ENCODE assay signal across 19 cellular contexts in genomic region chr13:73062368-73062767, GRCh38. TPM values are rescaled to one million over a fixed set of nuclear protein-coding genes. Genes with fewer than 3 reads are reported as not detected.
A peak's percentile ranks its signal among the peaks of the same experiment; 100 is the strongest.
DNase-seq lines count a peak whose midpoint lies in the region; ATAC-seq, FAIRE-seq and TF ChIP-seq lines count a peak whose summit lies in the region.
"Had no signal": no experiment of that assay in that cellular context is flagged by ENCODE, and none has a peak within 500 bp of the region (broad histone marks: within the 10 kb centered on the region; RNA-seq: fewer than 3 reads in every experiment).

No MANE protein-coding gene starts in this region.

- peak overlapping the region; percentile 27 for H2AFZ ChIP-seq in mesenchymal stem cell (ENCODE audit: low read depth, low read length)

- no peak overlapping the region for H2BK120ac ChIP-seq in mesenchymal stem cell (ENCODE audit: low read depth, low read length)

- H3K4me2 ChIP-seq in mesenchymal stem cell (ENCODE audit: low read length, poor library complexity, severe bottlenecking), result no peak overlapping the region

- H3K4ac ChIP-seq in mesenchymal stem cell (ENCODE audit: low read depth in 1 of 2, low read length in 2 of 2), result peak overlapping the region in 1 of 2 experiments; percentile 30

- ATAC-seq in GM18498 (IDR thresholded peaks at IDR 0.05; ENCODE audit: unreplicated experiment), result no peak
- ATAC-seq: body of pancreas, GM12878, sciatic nerve had no signal

- no peaks in the 10 kb centered on the region for H3K27me3 ChIP-seq in bronchial epithelial cell (ENCODE audit: control insufficient read depth, insufficient read depth, low read length)
- peaks cover 0 to 9% of the 10 kb centered on the region in 2 experiments for H3K27me3 ChIP-seq in mesenchymal stem cell (ENCODE audit: control insufficient read depth in 1 of 2, insufficient read depth in 1 of 2, low read length in 2 of 2)
- H3K27me3 ChIP-seq in small intestine (ENCODE audit: control insufficient read depth in 2 of 2, insufficient read depth in 2 of 2, low read length in 2 of 2), result no peaks in the 10 kb centered on the region
- H3K27me3 ChIP-seq in brain microvascular endothelial cell (replicated peaks), result no peaks in the 10 kb centered on the region
- H3K27me3 ChIP-seq: body of pancreas had no signal

- no peak overlapping the region for H2AK5ac ChIP-seq in mesenchymal stem cell (ENCODE audit: low read length, severe bottlenecking)

- peak overlapping the region; percentile 61 for H4K8ac ChIP-seq in mesenchymal stem cell (ENCODE audit: low read length)

- WGBS in mesenchymal stem cell, result over 99% methylated on average over 6 of the region's 6 CpGs
- 26 to 66% (median 43%) methylated on average over 6 of the region's 6 CpGs for WGBS in small intestine, 3 donors

- peaks cover 14% of the 10 kb centered on the region for H3K36me3 ChIP-seq in bronchial epithelial cell (ENCODE audit: control insufficient read depth, insufficient read depth, low read length)
- peaks cover 0 to 8% of the 10 kb centered on the region in 2 experiments for H3K36me3 ChIP-seq in mesenchymal stem cell (ENCODE audit: control insufficient read depth in 1 of 2, insufficient read depth in 2 of 2, low read depth in 1 of 2, low read length in 2 of 2)
- H3K36me3 ChIP-seq in small intestine (ENCODE audit: control insufficient read depth in 2 of 2, insufficient read depth in 2 of 2, low read length in 2 of 2), result peaks cover 2 to 14% of the 10 kb centered on the region in 2 donors
- no peaks in the 10 kb centered on the region for H3K36me3 ChIP-seq in brain microvascular endothelial cell (replicated peaks)

- DNase-seq in ELF-1 (ENCODE audit: low read depth, low spot score) (peak; percentile 14), bronchial epithelial cell (ENCODE audit: low read depth) (no peak), mesenchymal stem cell (no peak), small intestine (peak; percentile 43), putamen (ENCODE audit: low spot score) (no peak), brain microvascular endothelial cell (no peak), KG1 (lab: John Stamatoyannopoulos, UW) (no peak)
- DNase-seq: ACHN; activated CD4-positive, alpha-beta T cell treated with anti-CD3 and anti-CD28 coated beads, Interleukin-2, amount 50 U/mL, for 1 hour; activated T-cell treated with anti-CD3 and anti-CD28 coated beads for 4 hours; body of pancreas; CD8-positive, alpha-beta memory T cell; NCI-H2171 treated with DMSO at 0.1 percent for 48 hours; stimulated activated CD4-positive, alpha-beta T cell treated with anti-CD3 and anti-CD28 coated beads, Interleukin-4, amount 100 ng/mL, for 1 hour; stimulated activated CD8-positive, alpha-beta memory T cell treated with anti-CD3 and anti-CD28 coated beads, Interleukin-4, amount 100 ng/mL, for 48 hours had no signal

- no peak for TF ChIP-seq CTCF in bronchial epithelial cell (IDR thresholded peaks at IDR 0.05; ENCODE audit: insufficient read depth, low read length, severe bottlenecking)
- TF ChIP-seq CTCF in brain microvascular endothelial cell (IDR thresholded peaks at IDR 0.05; ENCODE audit: low read depth, low read length, missing control alignments), result no peak

- H3K4me1 ChIP-seq in mesenchymal stem cell (ENCODE audit: control insufficient read depth, insufficient read depth, low read depth, low read length) (no peaks in the 10 kb centered on the region), small intestine (ENCODE audit: control insufficient read depth in 2 of 2, insufficient read depth in 1 of 2, low read depth in 1 of 2, low read length in 1 of 2) (peaks cover 0 to 4% of the 10 kb centered on the region in 2 donors)

- in situ Hi-C loops in brain microvascular endothelial cell (cut with HindIII; ENCODE audit: low pct_ligation_motif_present, low sequenced_read_pairs), result no loop called here

- no peak overlapping the region for H4K91ac ChIP-seq in mesenchymal stem cell (ENCODE audit: low read length)

- H2BK15ac ChIP-seq in mesenchymal stem cell (ENCODE audit: low read depth, poor library complexity, severe bottlenecking), result no peak overlapping the region

- H3K27ac ChIP-seq in mesenchymal stem cell (ENCODE audit: low read length, poor library complexity, severe bottlenecking) (no peak overlapping the region), small intestine (ENCODE audit: low read depth in 1 of 2, low read length in 1 of 2) (peak overlapping the region; percentile 16 to 66), brain microvascular endothelial cell (no peak overlapping the region)

- H2BK5ac ChIP-seq in mesenchymal stem cell (ENCODE audit: low read depth, low read length, poor library complexity, severe bottlenecking), result no peak overlapping the region

- no peak overlapping the region for H3K18ac ChIP-seq in mesenchymal stem cell (ENCODE audit: low read depth in 1 of 2, low read length in 2 of 2)

- no peak overlapping the region for H3K23ac ChIP-seq in mesenchymal stem cell (ENCODE audit: low read length in 2 of 2)

- FAIRE-seq in bronchial epithelial cell (lab: Jason Lieb, UNC) (no peak), small intestine (lab: Jason Lieb, UNC) (no peak)
- FAIRE-seq: GM12878, RCC 7860 had no signal

- peak overlapping the region; percentile 97 for H3K4me3 ChIP-seq in bronchial epithelial cell (ENCODE audit: low read depth, low read length)
- H3K4me3 ChIP-seq in mesenchymal stem cell (ENCODE audit: insufficient read depth in 1 of 2, low read depth in 1 of 2, low read length in 2 of 2), result no peak overlapping the region
- peak overlapping the region; percentile 37 to 50 for H3K4me3 ChIP-seq in small intestine (ENCODE audit: low read depth in 1 of 2, low read length in 2 of 2)
- no peak overlapping the region for H3K4me3 ChIP-seq in brain microvascular endothelial cell (ENCODE audit: low read depth, low read length)
- H3K4me3 ChIP-seq: body of pancreas, GM12878 had no signal

- H2BK12ac ChIP-seq in mesenchymal stem cell (ENCODE audit: low read length in 2 of 2), result no peak overlapping the region

- H3K14ac ChIP-seq in mesenchymal stem cell (ENCODE audit: low read length in 2 of 2), result no peak overlapping the region

- H3K79me1 ChIP-seq in mesenchymal stem cell (replicated peaks; ENCODE audit: low read length, poor library complexity, severe bottlenecking), result peaks cover 10% of the 10 kb centered on the region

- no peak overlapping the region for H3K9ac ChIP-seq in mesenchymal stem cell (ENCODE audit: low read length)

- no peaks in the 10 kb centered on the region for H3K9me3 ChIP-seq in mesenchymal stem cell (ENCODE audit: control insufficient read depth, low read length)
- no peaks in the 10 kb centered on the region for H3K9me3 ChIP-seq in small intestine (ENCODE audit: control insufficient read depth, low read depth)
- H3K9me3 ChIP-seq: body of pancreas had no signal

RNA-seq across cellular contexts. Expression of gene KLF5, which starts 3.6 kb away (rescaled TPM):
- 48.4 and 65.5 TPM in 2 replicates for total RNA-seq in bronchial epithelial cell
- 5.2 TPM for polyA plus RNA-seq in mesenchymal stem cell (2013, experiment 1 of 2)
- 6.0 TPM for polyA plus RNA-seq in mesenchymal stem cell (2013, experiment 2 of 2)
- 100 to 1,000 TPM; 126 to 178 (median 141) TPM for polyA plus RNA-seq in small intestine

Comparison
In these comparisons a context has a peak if more than half of its experiments do, and no peak if none do; other contexts are left out.
1. DNase-seq: peak in ELF-1 (single experiment) and small intestine (single experiment); none in bronchial epithelial cell (single experiment), mesenchymal stem cell (single experiment), putamen (single experiment), brain microvascular endothelial cell (single experiment) and KG1 (single experiment).
2. H3K4me3 ChIP-seq: peak in bronchial epithelial cell (single experiment) and small intestine (2 of 2); none in mesenchymal stem cell (0 of 2) and brain microvascular endothelial cell (single experiment).
3. H3K27ac ChIP-seq: peak in small intestine (2 of 2); none in mesenchymal stem cell (single experiment) and brain microvascular endothelial cell (single experiment).